ENCODE assay signal across 1 cellular context in genomic region chr1:51284487-51284954, GRCh38.
A peak's percentile ranks its signal among the peaks of the same experiment; 100 is the strongest.
TF ChIP-seq lines count a peak whose summit lies in the region.

No MANE protein-coding gene starts in this region.

TF ChIP-seq in K562, 482 proteins besides CTCF, POLR2A, EP300 and RAD21 (continued from another document and continues in another):
- no peak for TF ChIP-seq ZNF592 (IDR thresholded peaks at IDR 0.05)
- TF ChIP-seq KDM1A (IDR thresholded peaks at IDR 0.05): peak; percentile 95 to 96
- TF ChIP-seq ZNF717 (CRISPR knock-in tag; IDR thresholded peaks at IDR 0.05): no peak
- TF ChIP-seq, protein P1, sequence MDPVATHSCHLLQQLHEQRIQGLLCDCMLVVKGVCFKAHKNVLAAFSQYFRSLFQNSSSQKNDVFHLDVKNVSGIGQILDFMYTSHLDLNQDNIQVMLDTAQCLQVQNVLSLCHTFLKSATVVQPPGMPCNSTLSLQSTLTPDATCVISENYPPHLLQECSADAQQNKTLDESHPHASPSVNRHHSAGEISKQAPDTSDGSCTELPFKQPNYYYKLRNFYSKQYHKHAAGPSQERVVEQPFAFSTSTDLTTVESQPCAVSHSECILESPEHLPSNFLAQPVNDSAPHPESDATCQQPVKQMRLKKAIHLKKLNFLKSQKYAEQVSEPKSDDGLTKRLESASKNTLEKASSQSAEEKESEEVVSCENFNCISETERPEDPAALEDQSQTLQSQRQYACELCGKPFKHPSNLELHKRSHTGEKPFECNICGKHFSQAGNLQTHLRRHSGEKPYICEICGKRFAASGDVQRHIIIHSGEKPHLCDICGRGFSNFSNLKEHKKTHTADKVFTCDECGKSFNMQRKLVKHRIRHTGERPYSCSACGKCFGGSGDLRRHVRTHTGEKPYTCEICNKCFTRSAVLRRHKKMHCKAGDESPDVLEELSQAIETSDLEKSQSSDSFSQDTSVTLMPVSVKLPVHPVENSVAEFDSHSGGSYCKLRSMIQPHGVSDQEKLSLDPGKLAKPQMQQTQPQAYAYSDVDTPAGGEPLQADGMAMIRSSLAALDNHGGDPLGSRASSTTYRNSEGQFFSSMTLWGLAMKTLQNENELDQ (CRISPR knock-in tag; IDR thresholded peaks at IDR 0.05; ENCODE audit: borderline replicate concordance): no peak
- TF ChIP-seq TEAD2 (tag; IDR thresholded peaks at IDR 0.05): no peak
- no peak for TF ChIP-seq MLX (CRISPR knock-in tag; conservative IDR thresholded peaks at IDR 0.05)
- TF ChIP-seq ARID3B (CRISPR knock-in tag; IDR thresholded peaks at IDR 0.05; ENCODE audit: borderline replicate concordance): no peak
- no peak for TF ChIP-seq RFX7 (CRISPR knock-in tag; IDR thresholded peaks at IDR 0.05)
- no peak for TF ChIP-seq SAFB2 (IDR thresholded peaks at IDR 0.05; ENCODE audit: borderline replicate concordance, low read depth, low read length, severe bottlenecking)
- TF ChIP-seq HMG20A (CRISPR knock-in tag; conservative IDR thresholded peaks at IDR 0.05): no peak
- TF ChIP-seq ZNF766 (CRISPR knock-in tag; conservative IDR thresholded peaks at IDR 0.05): peak; percentile 97
- no peak for TF ChIP-seq SIN3B (IDR thresholded peaks at IDR 0.05; ENCODE audit: low read depth)
- TF ChIP-seq, protein P2, sequence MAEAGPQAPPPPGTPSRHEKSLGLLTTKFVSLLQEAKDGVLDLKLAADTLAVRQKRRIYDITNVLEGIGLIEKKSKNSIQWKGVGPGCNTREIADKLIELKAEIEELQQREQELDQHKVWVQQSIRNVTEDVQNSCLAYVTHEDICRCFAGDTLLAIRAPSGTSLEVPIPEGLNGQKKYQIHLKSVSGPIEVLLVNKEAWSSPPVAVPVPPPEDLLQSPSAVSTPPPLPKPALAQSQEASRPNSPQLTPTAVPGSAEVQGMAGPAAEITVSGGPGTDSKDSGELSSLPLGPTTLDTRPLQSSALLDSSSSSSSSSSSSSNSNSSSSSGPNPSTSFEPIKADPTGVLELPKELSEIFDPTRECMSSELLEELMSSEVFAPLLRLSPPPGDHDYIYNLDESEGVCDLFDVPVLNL (CRISPR knock-in tag; IDR thresholded peaks at IDR 0.05; ENCODE audit: low read depth): no peak
- TF ChIP-seq ZNF184 (CRISPR knock-in tag; IDR thresholded peaks at IDR 0.05): no peak
- no peak for TF ChIP-seq MAX (CRISPR knock-in tag; IDR thresholded peaks at IDR 0.05)
- TF ChIP-seq CAMTA2 (CRISPR knock-in tag; conservative IDR thresholded peaks at IDR 0.05): no peak
- no peak for TF ChIP-seq ZNF280A (IDR thresholded peaks at IDR 0.05; ENCODE audit: low read depth, partially characterized antibody)
- no peak for TF ChIP-seq NCOA6 (IDR thresholded peaks at IDR 0.05)
- TF ChIP-seq, protein P3, sequence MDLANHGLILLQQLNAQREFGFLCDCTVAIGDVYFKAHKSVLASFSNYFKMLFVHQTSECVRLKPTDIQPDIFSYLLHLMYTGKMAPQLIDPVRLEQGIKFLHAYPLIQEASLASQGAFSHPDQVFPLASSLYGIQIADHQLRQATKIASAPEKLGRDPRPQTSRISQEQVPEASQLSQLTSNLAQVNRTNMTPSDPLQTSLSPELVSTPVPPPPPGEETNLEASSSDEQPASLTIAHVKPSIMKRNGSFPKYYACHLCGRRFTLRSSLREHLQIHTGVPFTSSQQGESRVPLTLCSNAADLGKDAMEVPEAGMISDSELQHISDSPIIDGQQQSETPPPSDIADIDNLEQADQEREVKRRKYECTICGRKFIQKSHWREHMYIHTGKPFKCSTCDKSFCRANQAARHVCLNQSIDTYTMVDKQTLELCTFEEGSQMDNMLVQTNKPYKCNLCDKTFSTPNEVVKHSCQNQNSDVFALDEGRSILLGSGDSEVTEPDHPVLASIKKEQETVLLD (IDR thresholded peaks at IDR 0.05): peak; percentile 51; the same call in 1 of the 2 replicates
- TF ChIP-seq, protein P4, sequence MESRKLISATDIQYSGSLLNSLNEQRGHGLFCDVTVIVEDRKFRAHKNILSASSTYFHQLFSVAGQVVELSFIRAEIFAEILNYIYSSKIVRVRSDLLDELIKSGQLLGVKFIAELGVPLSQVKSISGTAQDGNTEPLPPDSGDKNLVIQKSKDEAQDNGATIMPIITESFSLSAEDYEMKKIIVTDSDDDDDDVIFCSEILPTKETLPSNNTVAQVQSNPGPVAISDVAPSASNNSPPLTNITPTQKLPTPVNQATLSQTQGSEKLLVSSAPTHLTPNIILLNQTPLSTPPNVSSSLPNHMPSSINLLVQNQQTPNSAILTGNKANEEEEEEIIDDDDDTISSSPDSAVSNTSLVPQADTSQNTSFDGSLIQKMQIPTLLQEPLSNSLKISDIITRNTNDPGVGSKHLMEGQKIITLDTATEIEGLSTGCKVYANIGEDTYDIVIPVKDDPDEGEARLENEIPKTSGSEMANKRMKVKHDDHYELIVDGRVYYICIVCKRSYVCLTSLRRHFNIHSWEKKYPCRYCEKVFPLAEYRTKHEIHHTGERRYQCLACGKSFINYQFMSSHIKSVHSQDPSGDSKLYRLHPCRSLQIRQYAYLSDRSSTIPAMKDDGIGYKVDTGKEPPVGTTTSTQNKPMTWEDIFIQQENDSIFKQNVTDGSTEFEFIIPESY (CRISPR knock-in tag; IDR thresholded peaks at IDR 0.05): no peak
- peak; percentile 87 for TF ChIP-seq ZNF589 (CRISPR knock-in tag; IDR thresholded peaks at IDR 0.05; ENCODE audit: low read depth)
- no peak for TF ChIP-seq HOXB6 (CRISPR knock-in tag; IDR thresholded peaks at IDR 0.05; ENCODE audit: borderline replicate concordance)
- TF ChIP-seq FOXM1 (IDR thresholded peaks at IDR 0.05; ENCODE audit: low read depth): peak; percentile 93
- TF ChIP-seq FOXM1 (CRISPR knock-in tag; IDR thresholded peaks at IDR 0.05; ENCODE audit: low read depth): no peak
- no peak for TF ChIP-seq TCFL5 (CRISPR knock-in tag; conservative IDR thresholded peaks at IDR 0.05)
- TF ChIP-seq CHD4 (IDR thresholded peaks at IDR 0.05; ENCODE audit: insufficient read depth, insufficient replicate concordance, low read depth, low read length, poor library complexity, severe bottlenecking): no peak
- TF ChIP-seq ZNF165 (CRISPR knock-in tag; IDR thresholded peaks at IDR 0.05; ENCODE audit: borderline replicate concordance): no peak
- TF ChIP-seq ATF7 (IDR thresholded peaks at IDR 0.05): peak; percentile 93
- TF ChIP-seq CCAR2 (IDR thresholded peaks at IDR 0.05; ENCODE audit: low read depth, low read length): no peak
- no peak for TF ChIP-seq TAF1 (IDR thresholded peaks at IDR 0.05; ENCODE audit: control insufficient read depth, extremely low read depth, insufficient read depth, low read length, severe bottlenecking)
- TF ChIP-seq SIX5 (IDR thresholded peaks at IDR 0.05; ENCODE audit: borderline replicate concordance in 1 of 2, insufficient read depth in 1 of 2, low read depth in 1 of 2, low read length in 2 of 2): no peak
- no peak for TF ChIP-seq U2AF2 (optimal IDR thresholded peaks at IDR 0.05; ENCODE audit: low read depth, low read length)
- peak in 1 of 2 experiments; percentile 91; a peak in 2 of 4 replicates for TF ChIP-seq HDAC1 (IDR thresholded peaks at IDR 0.05)
- peak; percentile 85 for TF ChIP-seq NCOA1 (IDR thresholded peaks at IDR 0.05; ENCODE audit: low read depth)
- TF ChIP-seq SRSF7 (optimal IDR thresholded peaks at IDR 0.05; ENCODE audit: low read depth, low read length): no peak
- TF ChIP-seq MTA3 (IDR thresholded peaks at IDR 0.05; ENCODE audit: borderline replicate concordance): peak; percentile 95
- TF ChIP-seq PTBP1 (IDR thresholded peaks at IDR 0.05; ENCODE audit: low read depth, low read length): no peak
- TF ChIP-seq CEBPG (CRISPR knock-in tag; IDR thresholded peaks at IDR 0.05): 0 out of 2 replicates have a peak, but pooled peaks have one; percentile 35
- TF ChIP-seq CEBPG (tag; conservative IDR thresholded peaks at IDR 0.05 in 1 of 2, IDR thresholded peaks at IDR 0.05 in 1 of 2): peak; percentile 61 to 74
- no peak for TF ChIP-seq SNRNP70 (optimal IDR thresholded peaks at IDR 0.05; ENCODE audit: low read depth, low read length)
- peak; percentile 94 for TF ChIP-seq MEIS2 (IDR thresholded peaks at IDR 0.05; ENCODE audit: partially characterized antibody)
- no peak for TF ChIP-seq ZC3H4 (CRISPR knock-in tag; IDR thresholded peaks at IDR 0.05; ENCODE audit: borderline replicate concordance)
- TF ChIP-seq HDGF (IDR thresholded peaks at IDR 0.05): no peak
- no peak for TF ChIP-seq THRA (IDR thresholded peaks at IDR 0.05)
